ENCODE assay signal across 1 cellular context in the genomic region with DNA sequence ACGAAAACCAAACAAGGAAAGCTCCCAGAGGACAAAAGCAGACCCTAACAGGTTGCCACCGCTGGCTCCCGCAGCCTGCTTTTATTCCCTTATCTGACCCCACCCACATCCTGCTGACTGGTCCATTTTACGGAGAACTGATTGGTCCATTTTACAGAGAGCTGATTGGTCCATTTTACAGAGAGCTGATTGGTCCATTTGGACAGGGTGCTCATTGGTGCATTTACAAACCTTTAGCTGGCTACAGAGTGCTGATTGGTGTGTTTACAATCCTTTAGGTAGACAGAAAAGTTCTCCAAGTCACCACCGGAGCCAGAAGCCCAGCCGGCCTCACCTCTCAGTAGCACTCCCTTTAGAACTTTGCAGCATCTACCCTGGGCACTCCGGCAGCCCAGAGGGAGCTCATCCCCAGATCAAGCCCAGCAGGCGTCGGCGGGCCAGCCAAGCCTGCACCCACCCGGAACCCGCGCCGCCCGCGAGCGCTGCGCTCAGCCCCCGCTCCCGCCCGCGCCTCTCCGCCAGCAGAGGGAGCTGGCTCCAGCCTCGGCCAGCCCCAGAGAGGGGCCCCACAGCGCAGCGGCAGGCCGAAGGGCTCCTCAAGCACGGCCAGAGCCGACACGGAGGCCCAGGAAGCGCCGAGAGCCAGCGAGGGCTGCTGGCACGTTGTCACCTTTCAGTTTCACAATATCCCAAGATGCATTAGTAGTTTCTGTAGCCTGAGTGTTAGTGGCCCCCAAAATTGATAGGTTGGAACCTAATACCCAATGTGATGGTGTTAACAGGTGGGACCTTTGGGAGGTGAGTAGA.
TF ChIP-seq lines count a peak whose summit lies in the region.

No MANE protein-coding gene starts in this region.

TF ChIP-seq in HepG2, 621 proteins besides CTCF, POLR2A, EP300 and RAD21 (continued from another document and continues in another):
- no peak for TF ChIP-seq ISX (CRISPR knock-in tag; conservative IDR thresholded peaks at IDR 0.05)
- no peak for TF ChIP-seq ZBTB7A (CRISPR knock-in tag; IDR thresholded peaks at IDR 0.05)
- no peak for TF ChIP-seq ZNF546 (CRISPR knock-in tag; conservative IDR thresholded peaks at IDR 0.05)
- TF ChIP-seq RFX3 (CRISPR knock-in tag; IDR thresholded peaks at IDR 0.05): no peak
- TF ChIP-seq RCOR2 (CRISPR knock-in tag; IDR thresholded peaks at IDR 0.05): no peak
- no peak for TF ChIP-seq MYNN (CRISPR knock-in tag; IDR thresholded peaks at IDR 0.05; ENCODE audit: low read depth)
- no peak for TF ChIP-seq MXD4 (CRISPR knock-in tag; IDR thresholded peaks at IDR 0.05)
- TF ChIP-seq TEF (CRISPR knock-in tag; IDR thresholded peaks at IDR 0.05): no peak
- TF ChIP-seq NFYB (CRISPR knock-in tag; IDR thresholded peaks at IDR 0.05): peak; percentile 50
- TF ChIP-seq POLR2G (IDR thresholded peaks at IDR 0.05; ENCODE audit: low read depth, low read length): no peak
- TF ChIP-seq MED1 (CRISPR knock-in tag; IDR thresholded peaks at IDR 0.05): peak; percentile 36; the same call in 1 of the 2 replicates
- TF ChIP-seq TFAP4 (IDR thresholded peaks at IDR 0.05; ENCODE audit: borderline replicate concordance, low read depth): no peak
- peak; percentile 20; the same call in 1 of the 2 replicates for TF ChIP-seq MAX (IDR thresholded peaks at IDR 0.05)
- no peak for TF ChIP-seq ZBTB8A (CRISPR knock-in tag; IDR thresholded peaks at IDR 0.05; ENCODE audit: borderline replicate concordance, low read depth)
- no peak for TF ChIP-seq ZNF549 (CRISPR knock-in tag; IDR thresholded peaks at IDR 0.05)
- peak; percentile 42; the same call in 1 of the 2 replicates for TF ChIP-seq ZFY (CRISPR knock-in tag; IDR thresholded peaks at IDR 0.05)
- TF ChIP-seq, protein P1, sequence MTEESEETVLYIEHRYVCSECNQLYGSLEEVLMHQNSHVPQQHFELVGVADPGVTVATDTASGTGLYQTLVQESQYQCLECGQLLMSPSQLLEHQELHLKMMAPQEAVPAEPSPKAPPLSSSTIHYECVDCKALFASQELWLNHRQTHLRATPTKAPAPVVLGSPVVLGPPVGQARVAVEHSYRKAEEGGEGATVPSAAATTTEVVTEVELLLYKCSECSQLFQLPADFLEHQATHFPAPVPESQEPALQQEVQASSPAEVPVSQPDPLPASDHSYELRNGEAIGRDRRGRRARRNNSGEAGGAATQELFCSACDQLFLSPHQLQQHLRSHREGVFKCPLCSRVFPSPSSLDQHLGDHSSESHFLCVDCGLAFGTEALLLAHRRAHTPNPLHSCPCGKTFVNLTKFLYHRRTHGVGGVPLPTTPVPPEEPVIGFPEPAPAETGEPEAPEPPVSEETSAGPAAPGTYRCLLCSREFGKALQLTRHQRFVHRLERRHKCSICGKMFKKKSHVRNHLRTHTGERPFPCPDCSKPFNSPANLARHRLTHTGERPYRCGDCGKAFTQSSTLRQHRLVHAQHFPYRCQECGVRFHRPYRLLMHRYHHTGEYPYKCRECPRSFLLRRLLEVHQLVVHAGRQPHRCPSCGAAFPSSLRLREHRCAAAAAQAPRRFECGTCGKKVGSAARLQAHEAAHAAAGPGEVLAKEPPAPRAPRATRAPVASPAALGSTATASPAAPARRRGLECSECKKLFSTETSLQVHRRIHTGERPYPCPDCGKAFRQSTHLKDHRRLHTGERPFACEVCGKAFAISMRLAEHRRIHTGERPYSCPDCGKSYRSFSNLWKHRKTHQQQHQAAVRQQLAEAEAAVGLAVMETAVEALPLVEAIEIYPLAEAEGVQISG (CRISPR knock-in tag; IDR thresholded peaks at IDR 0.05): peak; percentile 67
- peak; percentile 59; the same call in 1 of the 2 replicates for TF ChIP-seq KDM2A (CRISPR knock-in tag; IDR thresholded peaks at IDR 0.05; ENCODE audit: borderline replicate concordance, low read depth)
- TF ChIP-seq, protein P2, sequence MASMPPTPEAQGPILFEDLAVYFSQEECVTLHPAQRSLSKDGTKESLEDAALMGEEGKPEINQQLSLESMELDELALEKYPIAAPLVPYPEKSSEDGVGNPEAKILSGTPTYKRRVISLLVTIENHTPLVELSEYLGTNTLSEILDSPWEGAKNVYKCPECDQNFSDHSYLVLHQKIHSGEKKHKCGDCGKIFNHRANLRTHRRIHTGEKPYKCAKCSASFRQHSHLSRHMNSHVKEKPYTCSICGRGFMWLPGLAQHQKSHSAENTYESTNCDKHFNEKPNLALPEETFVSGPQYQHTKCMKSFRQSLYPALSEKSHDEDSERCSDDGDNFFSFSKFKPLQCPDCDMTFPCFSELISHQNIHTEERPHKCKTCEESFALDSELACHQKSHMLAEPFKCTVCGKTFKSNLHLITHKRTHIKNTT (CRISPR knock-in tag; IDR thresholded peaks at IDR 0.05): no peak
- TF ChIP-seq, protein P3, sequence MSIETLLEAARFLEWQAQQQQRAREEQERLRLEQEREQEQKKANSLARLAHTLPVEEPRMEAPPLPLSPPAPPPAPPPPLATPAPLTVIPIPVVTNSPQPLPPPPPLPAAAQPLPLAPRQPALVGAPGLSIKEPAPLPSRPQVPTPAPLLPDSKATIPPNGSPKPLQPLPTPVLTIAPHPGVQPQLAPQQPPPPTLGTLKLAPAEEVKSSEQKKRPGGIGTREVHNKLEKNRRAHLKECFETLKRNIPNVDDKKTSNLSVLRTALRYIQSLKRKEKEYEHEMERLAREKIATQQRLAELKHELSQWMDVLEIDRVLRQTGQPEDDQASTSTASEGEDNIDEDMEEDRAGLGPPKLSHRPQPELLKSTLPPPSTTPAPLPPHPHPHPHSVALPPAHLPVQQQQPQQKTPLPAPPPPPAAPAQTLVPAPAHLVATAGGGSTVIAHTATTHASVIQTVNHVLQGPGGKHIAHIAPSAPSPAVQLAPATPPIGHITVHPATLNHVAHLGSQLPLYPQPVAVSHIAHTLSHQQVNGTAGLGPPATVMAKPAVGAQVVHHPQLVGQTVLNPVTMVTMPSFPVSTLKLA (IDR thresholded peaks at IDR 0.05): no peak
- TF ChIP-seq, protein P4, sequence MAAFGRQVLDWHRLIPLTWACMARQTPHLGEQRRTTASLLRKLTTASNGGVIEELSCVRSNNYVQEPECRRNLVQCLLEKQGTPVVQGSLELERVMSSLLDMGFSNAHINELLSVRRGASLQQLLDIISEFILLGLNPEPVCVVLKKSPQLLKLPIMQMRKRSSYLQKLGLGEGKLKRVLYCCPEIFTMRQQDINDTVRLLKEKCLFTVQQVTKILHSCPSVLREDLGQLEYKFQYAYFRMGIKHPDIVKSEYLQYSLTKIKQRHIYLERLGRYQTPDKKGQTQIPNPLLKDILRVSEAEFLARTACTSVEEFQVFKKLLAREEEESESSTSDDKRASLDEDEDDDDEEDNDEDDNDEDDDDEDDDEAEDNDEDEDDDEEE (CRISPR knock-in tag; IDR thresholded peaks at IDR 0.05): no peak
- no peak for TF ChIP-seq PTBP1 (IDR thresholded peaks at IDR 0.05; ENCODE audit: low read depth, low read length, poor library complexity, severe bottlenecking)
- no peak for TF ChIP-seq ZNF232 (CRISPR knock-in tag; IDR thresholded peaks at IDR 0.05; ENCODE audit: borderline replicate concordance)
- no peak for TF ChIP-seq ZNF329 (CRISPR knock-in tag; IDR thresholded peaks at IDR 0.05; ENCODE audit: low read depth)
- TF ChIP-seq ZNF121 (CRISPR knock-in tag; IDR thresholded peaks at IDR 0.05): no peak
- 0 out of 2 replicates have a peak, but pooled peaks have one; percentile 26 for TF ChIP-seq MYC (CRISPR knock-in tag; IDR thresholded peaks at IDR 0.05; ENCODE audit: borderline replicate concordance)
- peak; percentile 48 for TF ChIP-seq YY1 (IDR thresholded peaks at IDR 0.05; ENCODE audit: insufficient read depth, insufficient replicate concordance, low read depth, low read length)
- TF ChIP-seq SIX1 (CRISPR knock-in tag; IDR thresholded peaks at IDR 0.05; ENCODE audit: borderline replicate concordance): no peak
- TF ChIP-seq ONECUT2 (CRISPR knock-in tag; IDR thresholded peaks at IDR 0.05): no peak
- TF ChIP-seq ZKSCAN8 (CRISPR knock-in tag; IDR thresholded peaks at IDR 0.05; ENCODE audit: borderline replicate concordance): no peak
- TF ChIP-seq ZNF468 (CRISPR knock-in tag; IDR thresholded peaks at IDR 0.05): no peak
- TF ChIP-seq KDM5B (CRISPR knock-in tag; IDR thresholded peaks at IDR 0.05; ENCODE audit: borderline replicate concordance): peak; percentile 37; the same call in 1 of the 2 replicates
- 0 out of 2 replicates have a peak, but pooled peaks have one; percentile 32 for TF ChIP-seq ZIK1 (CRISPR knock-in tag; IDR thresholded peaks at IDR 0.05; ENCODE audit: borderline replicate concordance, low read depth)
- peak; percentile 15; the same call in 1 of the 2 replicates for TF ChIP-seq ARID4A (CRISPR knock-in tag; IDR thresholded peaks at IDR 0.05; ENCODE audit: borderline replicate concordance)
- TF ChIP-seq ZSCAN22 (CRISPR knock-in tag; IDR thresholded peaks at IDR 0.05): no peak
- no peak for TF ChIP-seq RELA (CRISPR knock-in tag; IDR thresholded peaks at IDR 0.05)
- TF ChIP-seq SMAD1 (CRISPR knock-in tag; IDR thresholded peaks at IDR 0.05; ENCODE audit: borderline replicate concordance, low read depth): peak; percentile 46; the same call in 1 of the 2 replicates
- TF ChIP-seq RORA (CRISPR knock-in tag; IDR thresholded peaks at IDR 0.05): no peak
- TF ChIP-seq ZNF263 (CRISPR knock-in tag; IDR thresholded peaks at IDR 0.05): peak; percentile 47; the same call in 1 of the 2 replicates
- TF ChIP-seq KDM5A (IDR thresholded peaks at IDR 0.05; ENCODE audit: borderline replicate concordance, low read length): no peak
- TF ChIP-seq TEAD2 (CRISPR knock-in tag; IDR thresholded peaks at IDR 0.05): no peak
- TF ChIP-seq HNF4G (IDR thresholded peaks at IDR 0.05; ENCODE audit: borderline replicate concordance, low read depth, low read length): no peak
- TF ChIP-seq HNF4G (CRISPR knock-in tag; IDR thresholded peaks at IDR 0.05; ENCODE audit: borderline replicate concordance, low read depth): no peak
- 0 out of 2 replicates have a peak, but pooled peaks have one; percentile 45 for TF ChIP-seq ZNF225 (CRISPR knock-in tag; IDR thresholded peaks at IDR 0.05)
- 0 out of 2 replicates have a peak, but pooled peaks have one; percentile 36 for TF ChIP-seq ZNF274 (CRISPR knock-in tag; IDR thresholded peaks at IDR 0.05)
- no peak for TF ChIP-seq ATAD3A (CRISPR knock-in tag; IDR thresholded peaks at IDR 0.05)
- TF ChIP-seq ZNF556 (CRISPR knock-in tag; IDR thresholded peaks at IDR 0.05; ENCODE audit: borderline replicate concordance): no peak
- TF ChIP-seq TRIM24 (CRISPR knock-in tag; IDR thresholded peaks at IDR 0.05): no peak
- no peak for TF ChIP-seq SNAPC5 (CRISPR knock-in tag; IDR thresholded peaks at IDR 0.05; ENCODE audit: borderline replicate concordance)
- no peak for TF ChIP-seq SCMH1 (CRISPR knock-in tag; IDR thresholded peaks at IDR 0.05; ENCODE audit: borderline replicate concordance)
- TF ChIP-seq SALL1 (CRISPR knock-in tag; IDR thresholded peaks at IDR 0.05): peak; percentile 51; the same call in 1 of the 2 replicates
- TF ChIP-seq ZNF768 (CRISPR knock-in tag; IDR thresholded peaks at IDR 0.05): peak; percentile 40; the same call in 1 of the 2 replicates
- TF ChIP-seq GTF2F1 (IDR thresholded peaks at IDR 0.05; ENCODE audit: low read length): no peak
- 0 out of 4 replicates have a peak, but pooled peaks have one; percentile 6 to 14 for TF ChIP-seq MAFK (conservative IDR thresholded peaks at IDR 0.05 in 1 of 2, IDR thresholded peaks at IDR 0.05 in 1 of 2; ENCODE audit: low read length in 2 of 2)
